ENCODE assay signal across 26 cellular contexts in genomic region chr11:134532921-134533421, GRCh38.
DNase-seq lines count a peak whose midpoint lies in the region; ATAC-seq and TF ChIP-seq lines count a peak whose summit lies in the region.
"Had no signal": no experiment of that assay in that cellular context is flagged by ENCODE, and none has a peak within 500 bp of the region (broad histone marks: within the 10 kb centered on the region; RNA-seq: fewer than 3 reads in every experiment).

No MANE protein-coding gene starts in this region.

- peaks cover 7% of the 10 kb centered on the region for H3K27me3 Mint-ChIP-seq in glutamatergic neuron (ENCODE audit: unreplicated experiment)

- H3K4me1 Mint-ChIP-seq in glutamatergic neuron (ENCODE audit: low read depth, unreplicated experiment), result peaks cover 28% of the 10 kb centered on the region
- H3K4me1 Mint-ChIP-seq in stimulated activated effector memory CD8-positive, alpha-beta T cell treated with anti-CD3 and anti-CD28 coated beads, Interleukin-12 subunit alpha, Interleukin-12 subunit beta, amount 100 ng/mL, for 72 hours, result peaks cover 10% of the 10 kb centered on the region
- H3K4me1 Mint-ChIP-seq: activated naive CD8-positive, alpha-beta T cell treated with anti-CD3 and anti-CD28 coated beads, Interleukin-2, amount 50 U/mL, for 24 hours had no signal

- peak; percentile 42 for DNase-seq in activated effector memory CD4-positive, alpha-beta T cell treated with anti-CD3 and anti-CD28 coated beads, Interleukin-2, amount 50 U/mL, for 16 hours
- no peak for DNase-seq in activated effector memory CD4-positive, alpha-beta T cell treated with Interleukin-2 at 50 U/mL for 16 hours
- DNase-seq in H7 (peak; percentile 43), glutamatergic neuron (peak; percentile 16), spleen (peak; percentile 68), globus pallidus (ENCODE audit: low spot score) (no peak), NK-92 (lab: John Stamatoyannopoulos, UW; ENCODE audit: unreplicated experiment) (no peak)
- DNase-seq in stimulated activated effector memory CD8-positive, alpha-beta T cell treated with anti-CD3 and anti-CD28 coated beads, Interleukin-12 subunit alpha, Interleukin-12 subunit beta, amount 100 ng/mL, for 72 hours (ENCODE audit: low spot score in 2 of 2), result no peak
- DNase-seq: activated CD8-positive, alpha-beta memory T cell treated with anti-CD3 and anti-CD28 coated beads, Interleukin-2, amount 50 U/mL, for 4 hours; activated gamma-delta T cell treated with Interleukin-2 at 50 U/mL for 16 hours; activated naive CD8-positive, alpha-beta T cell treated with anti-CD3 and anti-CD28 coated beads, Interleukin-2, amount 50 U/mL, for 24 hours; cortex of kidney; effector memory CD4-positive, alpha-beta T cell; EL; KBM-7; left ventricle myocardium inferior; mesendoderm; NCI-H1092 treated with DMSO at 0.1 percent for 48 hours; NCI-H187; NCI-H2171; NCI-H510A; thyroid gland had no signal

- no peaks in the 10 kb centered on the region for H3K9me3 Mint-ChIP-seq in glutamatergic neuron (ENCODE audit: unreplicated experiment)
- no peaks in the 10 kb centered on the region for H3K9me3 Mint-ChIP-seq in stimulated activated effector memory CD8-positive, alpha-beta T cell treated with anti-CD3 and anti-CD28 coated beads, Interleukin-12 subunit alpha, Interleukin-12 subunit beta, amount 100 ng/mL, for 72 hours
- H3K9me3 Mint-ChIP-seq: activated naive CD8-positive, alpha-beta T cell treated with anti-CD3 and anti-CD28 coated beads, Interleukin-2, amount 50 U/mL, for 24 hours; stimulated activated naive CD8-positive, alpha-beta T cell treated with anti-CD3 and anti-CD28 coated beads, Interleukin-15, Interleukin-2, amounts not matched to agents 100 ng/mL and 50 ng/mL, for 24 hours had no signal

- H3K27me3 ChIP-seq in H7 (ENCODE audit: control insufficient read depth, insufficient read depth, low read length) (no peaks in the 10 kb centered on the region), spleen (replicated peaks in 1 of 7) (peaks cover 0 to 41% (median 9%) of the 10 kb centered on the region in 7 donors)
- H3K27me3 ChIP-seq: cardiac muscle cell, thyroid gland had no signal

- no peaks in the 10 kb centered on the region for H3K9me3 ChIP-seq in spleen
- H3K9me3 ChIP-seq: left ventricle myocardium inferior, thyroid gland had no signal

- H3K27ac ChIP-seq in spleen, result no peak overlapping the region
- H3K27ac ChIP-seq: cardiac muscle cell, left ventricle myocardium inferior, RWPE1, thyroid gland had no signal

- TF ChIP-seq CTCF in glutamatergic neuron (IDR thresholded peaks at IDR 0.05; ENCODE audit: partially characterized antibody, unreplicated experiment), result no peak
- no peak for TF ChIP-seq CTCF in spleen (IDR thresholded peaks at IDR 0.05 in 8 of 11, conservative IDR thresholded peaks at IDR 0.05 in 3 of 11)

- peaks cover 0 to 6% (median 0%) of the 10 kb centered on the region in 6 donors for H3K4me1 ChIP-seq in spleen

- no peak for ATAC-seq in stimulated activated effector memory CD8-positive, alpha-beta T cell treated with anti-CD3 and anti-CD28 coated beads, Interleukin-12 subunit alpha, Interleukin-12 subunit beta, amount 100 ng/mL, for 72 hours
- ATAC-seq: activated naive CD8-positive, alpha-beta T cell treated with anti-CD3 and anti-CD28 coated beads, Interleukin-2, amount 50 U/mL, for 24 hours had no signal

- no peak overlapping the region for H3K27ac Mint-ChIP-seq in glutamatergic neuron (ENCODE audit: unreplicated experiment)
- no peak overlapping the region for H3K27ac Mint-ChIP-seq in stimulated activated effector memory CD8-positive, alpha-beta T cell treated with anti-CD3 and anti-CD28 coated beads, Interleukin-12 subunit alpha, Interleukin-12 subunit beta, amount 100 ng/mL, for 72 hours
- H3K27ac Mint-ChIP-seq: activated naive CD8-positive, alpha-beta T cell treated with anti-CD3 and anti-CD28 coated beads, Interleukin-2, amount 50 U/mL, for 24 hours; B cell; stimulated activated naive CD8-positive, alpha-beta T cell treated with anti-CD3 and anti-CD28 coated beads, Interleukin-15, Interleukin-2, amounts not matched to agents 100 ng/mL and 50 ng/mL, for 24 hours had no signal

- whole genome bisulfite sequencing in spleen, 5 donors, result 33 to 92% (median 89%) methylated on average over 1 to 13 of the region's 13 CpGs

- no peak overlapping the region for H3K4me3 ChIP-seq in H7 (ENCODE audit: insufficient read depth, low read depth, low read length)
- H3K4me3 ChIP-seq in spleen, result no peak overlapping the region
- H3K4me3 ChIP-seq: cardiac muscle cell, left ventricle myocardium inferior, thyroid gland had no signal

- no peak for TF ChIP-seq POLR2A in spleen (IDR thresholded peaks at IDR 0.05)

- H3K36me3 ChIP-seq in H7 (replicated peaks; ENCODE audit: control insufficient read depth, insufficient read depth, low read length) (no peaks in the 10 kb centered on the region), spleen (no peaks in the 10 kb centered on the region)
- H3K36me3 ChIP-seq: cardiac muscle cell, left ventricle myocardium inferior, thyroid gland had no signal

- no peak overlapping the region for H3K4me3 Mint-ChIP-seq in glutamatergic neuron (ENCODE audit: unreplicated experiment)
- H3K4me3 Mint-ChIP-seq in stimulated activated effector memory CD8-positive, alpha-beta T cell treated with anti-CD3 and anti-CD28 coated beads, Interleukin-12 subunit alpha, Interleukin-12 subunit beta, amount 100 ng/mL, for 72 hours, result no peak overlapping the region
- H3K4me3 Mint-ChIP-seq: activated naive CD8-positive, alpha-beta T cell treated with anti-CD3 and anti-CD28 coated beads, Interleukin-2, amount 50 U/mL, for 24 hours; B cell; stimulated activated naive CD8-positive, alpha-beta T cell treated with anti-CD3 and anti-CD28 coated beads, Interleukin-15, Interleukin-2, amounts not matched to agents 100 ng/mL and 50 ng/mL, for 24 hours had no signal

- H3K36me3 Mint-ChIP-seq in glutamatergic neuron (ENCODE audit: unreplicated experiment), result no peaks in the 10 kb centered on the region
- H3K36me3 Mint-ChIP-seq in stimulated activated effector memory CD8-positive, alpha-beta T cell treated with anti-CD3 and anti-CD28 coated beads, Interleukin-12 subunit alpha, Interleukin-12 subunit beta, amount 100 ng/mL, for 72 hours, result no peaks in the 10 kb centered on the region

- intact Hi-C loops in spleen (cut with DNase I; ENCODE audit: low total_unique reads), result no loop called here

Comparison
In these comparisons a context has a peak if more than half of its experiments do, and no peak if none do; other contexts are left out.
1. DNase-seq: peak in activated effector memory CD4-positive, alpha-beta T cell treated with anti-CD3 and anti-CD28 coated beads, Interleukin-2, amount 50 U/mL, for 16 hours (single experiment), H7 (single experiment), glutamatergic neuron (single experiment) and spleen (single experiment); none in activated effector memory CD4-positive, alpha-beta T cell treated with Interleukin-2 at 50 U/mL for 16 hours (single experiment), globus pallidus (single experiment), NK-92 (single experiment) and stimulated activated effector memory CD8-positive, alpha-beta T cell treated with anti-CD3 and anti-CD28 coated beads, Interleukin-12 subunit alpha, Interleukin-12 subunit beta, amount 100 ng/mL, for 72 hours (0 of 2).